14 cellular contexts compared by ENCODE assay signal in the genomic region with DNA sequence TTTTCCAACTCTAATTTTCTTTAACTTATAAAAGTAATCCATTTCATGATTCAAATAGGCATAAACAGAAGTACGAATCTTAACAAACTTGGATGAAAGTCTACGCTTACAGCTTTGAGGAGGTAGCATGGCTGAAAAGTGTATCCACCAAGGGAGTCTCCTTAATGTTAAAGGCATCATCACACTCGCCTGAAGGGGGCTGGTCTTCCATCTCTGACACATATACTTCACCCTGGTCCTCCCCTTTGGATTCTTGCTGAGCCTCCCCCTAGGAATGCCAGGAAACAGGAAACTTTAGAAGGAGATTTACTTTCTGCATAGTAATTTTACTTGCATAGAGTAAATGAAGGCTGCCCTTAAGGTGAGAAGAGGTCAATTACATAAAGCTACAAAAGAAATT. TPM values are rescaled to one million over a fixed set of nuclear protein-coding genes. Genes with fewer than 3 reads are reported as not detected.
DNase-seq lines count a peak whose midpoint lies in the region; ATAC-seq and TF ChIP-seq lines count a peak whose summit lies in the region.
"Had no signal": no experiment of that assay in that cellular context is flagged by ENCODE, and none has a peak within 500 bp of the region (broad histone marks: within the 10 kb centered on the region; RNA-seq: fewer than 3 reads in every experiment).

No MANE protein-coding gene starts in this region.

- no peak overlapping the region for H3K4me3 Mint-ChIP-seq in endothelial cell (ENCODE audit: unreplicated experiment)
- no peak overlapping the region for H3K4me3 Mint-ChIP-seq in activated T-helper 2 cell treated with anti-CD3 and anti-CD28 coated beads, Interferon-gamma antibody, Interleukin-2, Interleukin-4, amounts not matched to agents 10 μg/mL and 5 μg/mL and 100 μg/mL, durations not matched to agents 14 hours and 24 hours and 36 hours (ENCODE audit: low read depth)
- H3K4me3 Mint-ChIP-seq in HFFc6, result no peak overlapping the region
- H3K4me3 Mint-ChIP-seq: neural crest cell; stimulated activated memory B cell treated with anti-CD40 and anti-IgM and Interleukin-4, amounts not matched to agents 10 μg/mL and 1 μg/mL and 100 μg/mL, for 72 hours had no signal

- H3K4me1 Mint-ChIP-seq in endothelial cell (ENCODE audit: unreplicated experiment) (peaks cover 3% of the 10 kb centered on the region), HFFc6 (ENCODE audit: low read depth) (peaks cover 11% of the 10 kb centered on the region)
- no peaks in the 10 kb centered on the region for H3K4me1 Mint-ChIP-seq in activated T-helper 2 cell treated with anti-CD3 and anti-CD28 coated beads, Interferon-gamma antibody, Interleukin-2, Interleukin-4, amounts not matched to agents 10 μg/mL and 5 μg/mL and 100 μg/mL, durations not matched to agents 14 hours and 24 hours and 36 hours (ENCODE audit: low read depth)
- H3K4me1 Mint-ChIP-seq: neural crest cell; stimulated activated memory B cell treated with anti-CD40 and anti-IgM and Interleukin-4, amounts not matched to agents 10 μg/mL and 1 μg/mL and 100 μg/mL, for 72 hours had no signal

- H3K27me3 Mint-ChIP-seq in endothelial cell (ENCODE audit: unreplicated experiment) (peaks cover 2% of the 10 kb centered on the region), HFFc6 (ENCODE audit: insufficient read depth) (no peaks in the 10 kb centered on the region; the same call in 1 of the 2 replicates)
- peaks cover 5% of the 10 kb centered on the region for H3K27me3 Mint-ChIP-seq in activated T-helper 2 cell treated with anti-CD3 and anti-CD28 coated beads, Interferon-gamma antibody, Interleukin-2, Interleukin-4, amounts not matched to agents 10 μg/mL and 5 μg/mL and 100 μg/mL, durations not matched to agents 14 hours and 24 hours and 36 hours (ENCODE audit: low read depth)
- H3K27me3 Mint-ChIP-seq: stimulated activated memory B cell treated with anti-CD40 and anti-IgM and Interleukin-4, amounts not matched to agents 10 μg/mL and 1 μg/mL and 100 μg/mL, for 72 hours had no signal

- intact Hi-C loops in activated T-helper 2 cell treated with anti-CD3 and anti-CD28 coated beads, Interferon-gamma antibody, Interleukin-2, Interleukin-4, amounts not matched to agents 10 μg/mL and 5 μg/mL and 100 μg/mL, durations not matched to agents 14 hours and 24 hours and 36 hours (cut with micrococcal nuclease), result no loop called here

- TF ChIP-seq CTCF in endothelial cell (IDR thresholded peaks at IDR 0.05; ENCODE audit: unreplicated experiment) (no peak), HFFc6 (IDR thresholded peaks at IDR 0.05) (no peak; the same call in 1 of the 2 replicates)

- H3K36me3 Mint-ChIP-seq in endothelial cell (ENCODE audit: low read depth, unreplicated experiment) (no peaks in the 10 kb centered on the region), HFFc6 (ENCODE audit: low read depth) (no peaks in the 10 kb centered on the region)
- H3K36me3 Mint-ChIP-seq in activated T-helper 2 cell treated with anti-CD3 and anti-CD28 coated beads, Interferon-gamma antibody, Interleukin-2, Interleukin-4, amounts not matched to agents 10 μg/mL and 5 μg/mL and 100 μg/mL, durations not matched to agents 14 hours and 24 hours and 36 hours (ENCODE audit: low read depth), result no peaks in the 10 kb centered on the region
- H3K36me3 Mint-ChIP-seq: stimulated activated memory B cell treated with anti-CD40 and anti-IgM and Interleukin-4, amounts not matched to agents 10 μg/mL and 1 μg/mL and 100 μg/mL, for 72 hours had no signal

- no peak for ATAC-seq in left lobe of liver
- ATAC-seq: stimulated activated memory B cell treated with anti-CD40 and anti-IgM and Interleukin-4, amounts not matched to agents 10 μg/mL and 1 μg/mL and 100 μg/mL, for 72 hours had no signal

- DNase-seq in HCEC 1CT (peak; percentile 32), RKO (ENCODE audit: low spot score) (peak; percentile 40), endothelial cell (ENCODE audit: low spot score) (peak; percentile 30), left kidney (ENCODE audit: low read depth, low spot score) (peak; percentile 57), left lobe of liver (ENCODE audit: low spot score) (no peak), HFFc6 (no peak)
- no peak for DNase-seq in activated T-helper 2 cell treated with anti-CD3 and anti-CD28 coated beads, Interferon-gamma antibody, Interleukin-2, Interleukin-4, amounts not matched to agents 10 μg/mL and 5 μg/mL and 100 μg/mL, durations not matched to agents 14 hours and 24 hours and 36 hours (ENCODE audit: low spot score)
- DNase-seq: cerebellar nuclear complex, midbrain, NCI-H187, NCI-H524 treated with DMSO at 0.1 percent for 48 hours, trophoblast cell had no signal

- H3K9me3 Mint-ChIP-seq in endothelial cell (ENCODE audit: unreplicated experiment), result no peaks in the 10 kb centered on the region
- no peaks in the 10 kb centered on the region for H3K9me3 Mint-ChIP-seq in activated T-helper 2 cell treated with anti-CD3 and anti-CD28 coated beads, Interferon-gamma antibody, Interleukin-2, Interleukin-4, amounts not matched to agents 10 μg/mL and 5 μg/mL and 100 μg/mL, durations not matched to agents 14 hours and 24 hours and 36 hours
- H3K9me3 Mint-ChIP-seq in HFFc6, result no peaks in the 10 kb centered on the region
- H3K9me3 Mint-ChIP-seq: neural crest cell; stimulated activated memory B cell treated with anti-CD40 and anti-IgM and Interleukin-4, amounts not matched to agents 10 μg/mL and 1 μg/mL and 100 μg/mL, for 72 hours had no signal

- H3K27ac Mint-ChIP-seq in endothelial cell (ENCODE audit: unreplicated experiment), result no peak overlapping the region
- no peak overlapping the region for H3K27ac Mint-ChIP-seq in activated T-helper 2 cell treated with anti-CD3 and anti-CD28 coated beads, Interferon-gamma antibody, Interleukin-2, Interleukin-4, amounts not matched to agents 10 μg/mL and 5 μg/mL and 100 μg/mL, durations not matched to agents 14 hours and 24 hours and 36 hours
- H3K27ac Mint-ChIP-seq in HFFc6, result no peak overlapping the region
- H3K27ac Mint-ChIP-seq: stimulated activated memory B cell treated with anti-CD40 and anti-IgM and Interleukin-4, amounts not matched to agents 10 μg/mL and 1 μg/mL and 100 μg/mL, for 72 hours had no signal

RNA-seq across cellular contexts. Expression of gene NME5, which starts 10.3 kb away (rescaled TPM):
- total RNA-seq in endothelial cell (ENCODE audit: unreplicated experiment) (0.82 TPM), left lobe of liver (0.20 TPM)
- not detected in 2 replicates for total RNA-seq in activated T-helper 2 cell treated with anti-CD3 and anti-CD28 coated beads, Interferon-gamma antibody, Interleukin-2, Interleukin-4, amounts not matched to agents 10 μg/mL and 5 μg/mL and 100 μg/mL, durations not matched to agents 14 hours and 24 hours and 36 hours
- under 1 TPM; 0.21 to 0.84 (median 0.42) TPM for total RNA-seq in HFFc6 (2021; fragmentation: NEBNext Ultra II Directional; extraction: Animal tissue kit (Norgen Biotek cat#: 25700))

RNA-seq across cellular contexts. Expression of gene BRD8, which starts 28.9 kb away (rescaled TPM):
- 52.0 TPM for total RNA-seq in endothelial cell (ENCODE audit: unreplicated experiment)
- 19.3 TPM for total RNA-seq in left lobe of liver
- 45.4 and 48.4 TPM in 2 replicates for total RNA-seq in activated T-helper 2 cell treated with anti-CD3 and anti-CD28 coated beads, Interferon-gamma antibody, Interleukin-2, Interleukin-4, amounts not matched to agents 10 μg/mL and 5 μg/mL and 100 μg/mL, durations not matched to agents 14 hours and 24 hours and 36 hours
- total RNA-seq in HFFc6 (2021; fragmentation: NEBNext Ultra II Directional; extraction: Animal tissue kit (Norgen Biotek cat#: 25700)), result 10 to 100 TPM; 42.8 to 50.2 (median 45.2) TPM

RNA-seq across cellular contexts. Expression of gene KIF20A, which starts 29.4 kb away (rescaled TPM):
- total RNA-seq in endothelial cell (ENCODE audit: unreplicated experiment), result 10.3 TPM
- 0.35 TPM for total RNA-seq in left lobe of liver
- total RNA-seq in activated T-helper 2 cell treated with anti-CD3 and anti-CD28 coated beads, Interferon-gamma antibody, Interleukin-2, Interleukin-4, amounts not matched to agents 10 μg/mL and 5 μg/mL and 100 μg/mL, durations not matched to agents 14 hours and 24 hours and 36 hours, result 28.1 and 30.3 TPM in 2 replicates
- 10 to 100 TPM; 32.8 to 83.9 (median 79.4) TPM for total RNA-seq in HFFc6 (2021; fragmentation: NEBNext Ultra II Directional; extraction: Animal tissue kit (Norgen Biotek cat#: 25700))

Comparison
In these comparisons a context has a peak if more than half of its experiments do, and no peak if none do; other contexts are left out.
1. DNase-seq: peak in HCEC 1CT (single experiment), RKO (single experiment), endothelial cell (single experiment) and left kidney (single experiment); none in left lobe of liver (single experiment), activated T-helper 2 cell treated with anti-CD3 and anti-CD28 coated beads, Interferon-gamma antibody, Interleukin-2, Interleukin-4, amounts not matched to agents 10 μg/mL and 5 μg/mL and 100 μg/mL, durations not matched to agents 14 hours and 24 hours and 36 hours (single experiment) and HFFc6 (single experiment).